In the genomic region with DNA sequence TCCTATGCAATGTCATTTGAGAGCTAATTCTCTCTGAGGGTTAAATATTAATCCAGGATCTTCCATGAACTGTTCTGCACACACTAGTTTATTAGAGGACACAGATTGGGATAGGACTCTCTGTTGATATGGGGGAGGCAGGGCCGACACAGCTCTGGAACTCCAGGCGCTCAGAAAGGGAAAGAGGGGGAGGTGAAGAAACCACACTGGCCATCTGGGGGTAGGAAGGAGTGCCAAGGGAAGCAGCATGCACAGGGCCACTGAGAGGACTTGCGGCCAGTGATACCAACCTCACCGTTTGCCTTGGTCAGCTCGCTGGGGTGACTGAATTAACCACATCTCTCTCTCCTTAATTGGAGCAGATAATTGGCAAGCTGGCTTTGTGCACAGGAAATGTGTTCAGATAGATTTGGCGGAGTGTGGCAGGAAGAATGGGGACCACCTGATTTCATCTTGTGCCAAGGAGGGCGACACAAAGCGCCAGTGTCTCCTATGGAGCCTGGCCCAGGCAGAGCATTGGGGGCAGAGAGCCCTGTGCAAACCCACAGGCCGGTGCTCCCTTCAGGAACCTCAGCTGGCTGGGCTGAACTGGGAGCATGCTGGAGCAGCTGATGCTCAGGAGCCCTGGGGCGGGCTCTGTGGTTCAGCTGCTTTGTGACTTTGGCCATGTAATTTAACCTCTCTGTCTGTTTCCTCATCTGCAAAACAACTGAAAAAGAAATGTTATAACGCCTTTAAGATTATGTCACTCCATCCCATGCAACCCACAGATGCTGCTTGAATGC, we compare ENCODE assay signal across 8 cellular contexts. TPM values are rescaled to one million over a fixed set of nuclear protein-coding genes. Genes with fewer than 3 reads are reported as not detected.
DNase-seq lines count a peak whose midpoint lies in the region; ATAC-seq and TF ChIP-seq lines count a peak whose summit lies in the region.

No MANE protein-coding gene starts in this region.

- H3K36me3 ChIP-seq in CD4-positive, CD25-positive, alpha-beta regulatory T cell (ENCODE audit: control insufficient read depth, insufficient read depth, low read length): no peaks in the 10 kb centered on the region
- no peaks in the 10 kb centered on the region for H3K36me3 ChIP-seq in effector memory CD4-positive, alpha-beta T cell (ENCODE audit: control insufficient read depth, insufficient read depth, low read length)
- H3K36me3 ChIP-seq in OCI-LY7 (ENCODE audit: insufficient read depth, low read length): no peaks in the 10 kb centered on the region

- H3K27me3 ChIP-seq in CD4-positive, CD25-positive, alpha-beta regulatory T cell (ENCODE audit: control insufficient read depth, insufficient read depth, low read length): no peaks in the 10 kb centered on the region
- no peaks in the 10 kb centered on the region for H3K27me3 ChIP-seq in effector memory CD4-positive, alpha-beta T cell (replicated peaks; ENCODE audit: control insufficient read depth, insufficient read depth, low read length, poor library complexity, severe bottlenecking)

- peak overlapping the region in 2 of 3 donors; percentile 36 to 60 for H3K27ac Mint-ChIP-seq in CD4-positive, CD25-positive, alpha-beta regulatory T cell

- H2AFZ ChIP-seq in OCI-LY7 (ENCODE audit: low read length): no peak overlapping the region

- H3K9me3 ChIP-seq in CD4-positive, CD25-positive, alpha-beta regulatory T cell (ENCODE audit: control insufficient read depth in 2 of 2, low read length in 2 of 2): no peaks in the 10 kb centered on the region
- no peaks in the 10 kb centered on the region for H3K9me3 ChIP-seq in effector memory CD4-positive, alpha-beta T cell (ENCODE audit: control insufficient read depth, low read length)
- no peaks in the 10 kb centered on the region for H3K9me3 ChIP-seq in OCI-LY7 (ENCODE audit: low read length)

- POLR2A ChIA-PET in OCI-LY7 (lab: Charles Lee): interaction anchor here (0.5 to 0.9 kb wide), 5 partner anchors 10 to 297 kb away, joined by 3 to 4 read pairs (median 3); no protein-coding TSS in a partner anchor

- H3K4me3 ChIP-seq in CD4-positive, CD25-positive, alpha-beta regulatory T cell (ENCODE audit: low read depth, low read length): no peak overlapping the region
- H3K4me3 ChIP-seq in Jurkat, Clone E6-1 (ENCODE audit: low read length): no peak overlapping the region; the same call in 1 of the 2 replicates
- H3K4me3 ChIP-seq in effector memory CD4-positive, alpha-beta T cell (ENCODE audit: insufficient read depth, low read depth, low read length, poor library complexity, severe bottlenecking): no peak overlapping the region
- no peak overlapping the region for H3K4me3 ChIP-seq in OCI-LY7 (ENCODE audit: low read depth, low read length, poor library complexity, severe bottlenecking)

- peaks cover 4% of the 10 kb centered on the region for H3K27me3 Mint-ChIP-seq in CD4-positive, CD25-positive, alpha-beta regulatory T cell

- H3K79me2 ChIP-seq in OCI-LY7 (ENCODE audit: insufficient read depth, low read depth, low read length): no peaks in the 10 kb centered on the region

- intact Hi-C loops in OCI-LY7 (cut with micrococcal nuclease; ENCODE audit: unreplicated experiment): no loop called here

- TF ChIP-seq CTCF in OCI-LY7 (conservative IDR thresholded peaks at IDR 0.05; ENCODE audit: low read length): no peak

- no peaks in the 10 kb centered on the region for H3K9me2 ChIP-seq in OCI-LY7 (ENCODE audit: insufficient read depth, low read length)

- peaks cover 19% of the 10 kb centered on the region for H3K4me1 ChIP-seq in CD4-positive, CD25-positive, alpha-beta regulatory T cell (ENCODE audit: control insufficient read depth, insufficient read depth, low read length, poor library complexity, severe bottlenecking)
- H3K4me1 ChIP-seq in effector memory CD4-positive, alpha-beta T cell (ENCODE audit: control insufficient read depth, insufficient read depth, low read length, poor library complexity, severe bottlenecking): peaks cover 18% of the 10 kb centered on the region
- H3K4me1 ChIP-seq in OCI-LY7 (ENCODE audit: insufficient read depth, low read length, poor library complexity, severe bottlenecking): no peaks in the 10 kb centered on the region

- no peak overlapping the region for H3K27ac ChIP-seq in CD4-positive, CD25-positive, alpha-beta regulatory T cell (ENCODE audit: insufficient read depth, low read length, poor library complexity, severe bottlenecking)
- no peak overlapping the region for H3K27ac ChIP-seq in effector memory CD4-positive, alpha-beta T cell (ENCODE audit: insufficient read depth, low read length, poor library complexity, severe bottlenecking)
- no peak overlapping the region for H3K27ac ChIP-seq in OCI-LY7 (ENCODE audit: low read depth, low read length, poor library complexity, severe bottlenecking)

- DNase-seq in CD4-positive, CD25-positive, alpha-beta regulatory T cell: no peak
- DNase-seq in Jurkat, Clone E6-1 (ENCODE audit: low read depth, low spot score): peak; percentile 33
- DNase-seq in cerebellar nuclear complex (lab: John Stamatoyannopoulos, UW): peak; percentile 99
- DNase-seq in middle frontal gyrus (ENCODE audit: extremely low spot score, low spot score): peak; percentile 69
- DNase-seq in effector memory CD4-positive, alpha-beta T cell: no peak
- DNase-seq in OCI-LY7 (ENCODE audit: low spot score): no peak

- no peak overlapping the region for H3K4me2 ChIP-seq in OCI-LY7 (ENCODE audit: low read length)

- BruUV-seq in OCI-LY7 (replicated peaks; lab: Mats Ljungman, UMichigan): no TSS peak

- H3K4me1 Mint-ChIP-seq in CD4-positive, CD25-positive, alpha-beta regulatory T cell: peaks cover 0 to 36% (median 18%) of the 10 kb centered on the region in 4 donors

- peaks cover 2% of the 10 kb centered on the region for H3K36me3 Mint-ChIP-seq in CD4-positive, CD25-positive, alpha-beta regulatory T cell

- H4K20me1 ChIP-seq in OCI-LY7 (ENCODE audit: insufficient read depth, low read length): no peaks in the 10 kb centered on the region

- ATAC-seq in CD4-positive, CD25-positive, alpha-beta regulatory T cell (ENCODE audit: low read depth in 2 of 2): peak in 1 of 2 donors; percentile 24
- ATAC-seq in GM21737 (IDR thresholded peaks at IDR 0.05; ENCODE audit: unreplicated experiment): no peak
- no peak for ATAC-seq in GM21786 (IDR thresholded peaks at IDR 0.05; ENCODE audit: unreplicated experiment)

- peaks cover 0 to 3% (median 0%) of the 10 kb centered on the region in 7 donors for H3K9me3 Mint-ChIP-seq in CD4-positive, CD25-positive, alpha-beta regulatory T cell

- no peak overlapping the region for H3K4me3 Mint-ChIP-seq in CD4-positive, CD25-positive, alpha-beta regulatory T cell

- CTCF ChIA-PET in OCI-LY7 (lab: Charles Lee; ENCODE audit: unreplicated experiment): no interaction called here

RNA-seq across cellular contexts. Expression of a gene that starts 25.4 kb away (rescaled TPM):
- total RNA-seq in CD4-positive, CD25-positive, alpha-beta regulatory T cell: 35.5 TPM
- polyA plus RNA-seq in CD4-positive, CD25-positive, alpha-beta regulatory T cell: 10 to 100 TPM; 18.2 to 26.3 (median 21.3) TPM
- 7.1 TPM for polyA plus RNA-seq in Jurkat, Clone E6-1 (2012; ENCODE audit: insufficient read depth, insufficient read length)
- total RNA-seq in OCI-LY7 (2014; rRNA removed; shearing (Covaris generic)): 12.7 and 13.6 TPM in 2 replicates
- total RNA-seq in OCI-LY7 (2022): 21.0 and 27.2 TPM in 2 replicates

Comparison
In these comparisons a context has a peak if more than half of its experiments do, and no peak if none do; other contexts are left out.
1. DNase-seq: peak in Jurkat, Clone E6-1 (single experiment), cerebellar nuclear complex (2 of 2) and middle frontal gyrus (single experiment); none in CD4-positive, CD25-positive, alpha-beta regulatory T cell (0 of 3), effector memory CD4-positive, alpha-beta T cell (0 of 3) and OCI-LY7 (single experiment).